12 cellular contexts compared by ENCODE assay signal in genomic region chr7:154640266-154640865, GRCh38.
DNase-seq lines count a peak whose midpoint lies in the region; TF ChIP-seq lines count a peak whose summit lies in the region.
"Had no signal": no experiment of that assay in that cellular context is flagged by ENCODE, and none has a peak within 500 bp of the region (broad histone marks: within the 10 kb centered on the region; RNA-seq: fewer than 3 reads in every experiment).

No MANE protein-coding gene starts in this region.

- H3K36me3 ChIP-seq in BE2C: no peaks in the 10 kb centered on the region; the same call in 1 of the 2 replicates
- H3K36me3 ChIP-seq in prostate gland: no peaks in the 10 kb centered on the region
- H3K36me3 ChIP-seq: BLaER1, spleen had no signal

- TF ChIP-seq CTCF in BE2C (IDR thresholded peaks at IDR 0.05; ENCODE audit: low read depth, low read length): peak; percentile 92
- TF ChIP-seq CTCF in GM13976 (IDR thresholded peaks at IDR 0.05; ENCODE audit: borderline replicate concordance, control extremely low read depth, extremely low read depth, insufficient read depth, missing control alignments): no peak
- peak in 1 of 4 experiments; percentile 12 for TF ChIP-seq CTCF in prostate gland (IDR thresholded peaks at IDR 0.05)

- intact Hi-C loops in prostate gland (cut with DNase I): no loop called here

- in situ Hi-C loops in GM13976 (cut with MboI; ENCODE audit: low sequenced_read_pairs, unreplicated experiment): no loop called here

- H3K4me1 ChIP-seq in BE2C (peaks cover 19% of the 10 kb centered on the region), prostate gland (replicated peaks) (no peaks in the 10 kb centered on the region)
- H3K4me1 ChIP-seq: BLaER1, spleen had no signal

- 60% methylated on average over 10 of the region's 10 CpGs for WGBS in prostate gland

- H3K4me3 ChIP-seq in BE2C (ENCODE audit: low read depth, low read length) (no peak overlapping the region), prostate gland (no peak overlapping the region)
- H3K4me3 ChIP-seq: BLaER1, spleen had no signal

- DNase-seq in BE2C: peak; percentile 77
- DNase-seq in HT-29 (ENCODE audit: low spot score): peak; percentile 36
- DNase-seq in RPMI8226: peak; percentile 62
- peak; percentile 55 for DNase-seq in left kidney (ENCODE audit: low read depth, low spot score)
- DNase-seq in NCI-H526 treated with DMSO at 0.1 percent for 48 hours (lab: John Stamatoyannopoulos, UW): no peak
- no peak for DNase-seq in activated effector memory CD4-positive, alpha-beta T cell treated with Interleukin-2 at 50 U/mL for 16 hours
- DNase-seq in GM13976 (ENCODE audit: low spot score): no peak
- DNase-seq in prostate gland (ENCODE audit: low spot score): no peak
- DNase-seq: activated CD4-positive, alpha-beta T cell treated with anti-CD3 and anti-CD28 coated beads, Interleukin-2, amount 50 U/mL, for 1 hour; NCI-H226; spleen had no signal

- H3K27me3 ChIP-seq in BE2C (no peaks in the 10 kb centered on the region), prostate gland (replicated peaks; ENCODE audit: insufficient read depth) (no peaks in the 10 kb centered on the region)
- H3K27me3 ChIP-seq: BLaER1, spleen had no signal

- no peak overlapping the region for H3K27ac ChIP-seq in prostate gland
- H3K27ac ChIP-seq: BLaER1, spleen had no signal

- no peaks in the 10 kb centered on the region; the same call in 1 of the 2 replicates for H3K9me3 ChIP-seq in BE2C
- H3K9me3 ChIP-seq in prostate gland: no peaks in the 10 kb centered on the region

- no peak for TF ChIP-seq POLR2A in prostate gland (IDR thresholded peaks at IDR 0.05)

Comparison
In these comparisons a context has a peak if more than half of its experiments do, and no peak if none do; other contexts are left out.
1. DNase-seq: peak in BE2C (single experiment), HT-29 (single experiment), RPMI8226 (single experiment) and left kidney (single experiment); none in NCI-H526 treated with DMSO at 0.1 percent for 48 hours (single experiment), activated effector memory CD4-positive, alpha-beta T cell treated with Interleukin-2 at 50 U/mL for 16 hours (single experiment), GM13976 (single experiment) and prostate gland (single experiment).